Comparison of ENCODE assay signal across 8 cellular contexts in genomic region chr1:52552505-52553371, GRCh38. TPM values are rescaled to one million over a fixed set of nuclear protein-coding genes. Genes with fewer than 3 reads are reported as not detected.
DNase-seq lines count a peak whose midpoint lies in the region; ATAC-seq and TF ChIP-seq lines count a peak whose summit lies in the region.

Gene TUT4 (minus strand): TSS chr1:52553092. CDS start chr1:52526280, 26,812 bp downstream.

- H3K9me3 ChIP-seq in NT2/D1 (ENCODE audit: insufficient read depth, low read length) (no peaks in the 10 kb centered on the region), mucosa of descending colon (no peaks in the 10 kb centered on the region)

- intact Hi-C loops in mucosa of descending colon (cut with DNase I, micrococcal nuclease): no loop called here

- H3K36me3 ChIP-seq in NT2/D1 (ENCODE audit: insufficient read depth, insufficient read length, low read length) (no peaks in the 10 kb centered on the region), mucosa of descending colon (ENCODE audit: low read depth) (no peaks in the 10 kb centered on the region)

- H3K27me3 ChIP-seq in NT2/D1 (ENCODE audit: insufficient read depth, insufficient read length): no peaks in the 10 kb centered on the region

- peak within 1 kb of the TSS; percentile 77 for H3K4me3 ChIP-seq in NT2/D1 (ENCODE audit: insufficient read length, low read depth)
- peak within 1 kb of the TSS; percentile 92 for H3K4me3 ChIP-seq in epithelial cell of proximal tubule (ENCODE audit: low read depth, low read length)
- H3K4me3 ChIP-seq in mucosa of descending colon: peak within 1 kb of the TSS; percentile 88

- ATAC-seq in GM19351 (IDR thresholded peaks at IDR 0.05; ENCODE audit: unreplicated experiment): peak; percentile 34
- peak; percentile 80 for ATAC-seq in mucosa of descending colon

- H3K4me1 ChIP-seq in NT2/D1 (ENCODE audit: insufficient read depth, insufficient read length) (no peaks in the 10 kb centered on the region), mucosa of descending colon (ENCODE audit: low read depth) (no peaks in the 10 kb centered on the region)

- TF ChIP-seq CTCF in epithelial cell of proximal tubule (conservative IDR thresholded peaks at IDR 0.05; ENCODE audit: low read depth, low read length) (peak; percentile 20), mucosa of descending colon (IDR thresholded peaks at IDR 0.05) (no peak)

- H3K9ac ChIP-seq in NT2/D1 (ENCODE audit: insufficient read length, low read depth): peak within 1 kb of the TSS; percentile 96

- peak; percentile 30 to 92 (median 82) for DNase-seq in C1 segment of cervical spinal cord (lab: John Stamatoyannopoulos, UW)
- peak; percentile 30 for DNase-seq in HS-5 (ENCODE audit: low read depth)
- DNase-seq in NT2/D1 (ENCODE audit: low read depth, low spot score): peak; percentile 97
- peak; percentile 57 for DNase-seq in activated T-cell treated with anti-CD3 and anti-CD28 coated beads for 24 hours (ENCODE audit: low read depth)
- no peak for DNase-seq in epithelial cell of proximal tubule (ENCODE audit: low read depth)
- peak; percentile 77 to 86 (median 84) for DNase-seq in mucosa of descending colon
- DNase-seq in stimulated activated CD8-positive, alpha-beta memory T cell treated with anti-CD3 and anti-CD28 coated beads, Interleukin-2, amount 100 ng/mL, for 48 hours (ENCODE audit: low read depth in 2 of 2): peak; percentile 60 to 68

RNA-seq across cellular contexts. Expression of gene TUT4, which starts in this region (rescaled TPM):
- total RNA-seq in epithelial cell of proximal tubule (17.5 and 18.7 TPM in 2 replicates), mucosa of descending colon (10 to 100 TPM; 17.9 to 51.7 (median 20.8) TPM)
